In genomic region chr4:186216465-186217024, GRCh38 we compare ENCODE assay signal across 1 cellular context.
TF ChIP-seq lines count a peak whose summit lies in the region.

No MANE protein-coding gene starts in this region.

TF ChIP-seq in SK-N-SH treated with all-trans-retinoic acid at 6 μM for 48 hours, 23 proteins besides CTCF, POLR2A, EP300 and RAD21 (continued from another document):
- no peak for TF ChIP-seq POU6F1 (CRISPR knock-in tag; IDR thresholded peaks at IDR 0.05; ENCODE audit: borderline replicate concordance, low read depth)
- TF ChIP-seq SNAI2 (CRISPR knock-in tag; IDR thresholded peaks at IDR 0.05) = no peak
- no peak for TF ChIP-seq BACH2 (CRISPR knock-in tag; IDR thresholded peaks at IDR 0.05; ENCODE audit: borderline replicate concordance)
- TF ChIP-seq ARNTL (CRISPR knock-in tag; IDR thresholded peaks at IDR 0.05; ENCODE audit: borderline replicate concordance, low read depth) = no peak
- TF ChIP-seq GLIS3 (CRISPR knock-in tag; IDR thresholded peaks at IDR 0.05) = 0 out of 2 replicates have a peak, but pooled peaks have one; percentile 34
- no peak for TF ChIP-seq RARB (CRISPR knock-in tag; IDR thresholded peaks at IDR 0.05)
- no peak for TF ChIP-seq ZNF565 (CRISPR knock-in tag; conservative IDR thresholded peaks at IDR 0.05; ENCODE audit: low read depth)
- no peak for TF ChIP-seq PPARA (CRISPR knock-in tag; IDR thresholded peaks at IDR 0.05; ENCODE audit: borderline replicate concordance)
- TF ChIP-seq CSRNP3 (CRISPR knock-in tag; IDR thresholded peaks at IDR 0.05) = 0 out of 2 replicates have a peak, but pooled peaks have one; percentile 65
- no peak for TF ChIP-seq ZFP3 (CRISPR knock-in tag; IDR thresholded peaks at IDR 0.05)
- peak; percentile 31; the same call in 1 of the 2 replicates for TF ChIP-seq ESRRG (CRISPR knock-in tag; IDR thresholded peaks at IDR 0.05)
- no peak for TF ChIP-seq TOX (CRISPR knock-in tag; IDR thresholded peaks at IDR 0.05; ENCODE audit: borderline replicate concordance)
- TF ChIP-seq ZFP30 (CRISPR knock-in tag; IDR thresholded peaks at IDR 0.05) = no peak
- TF ChIP-seq CREB5 (CRISPR knock-in tag; IDR thresholded peaks at IDR 0.05; ENCODE audit: low read depth) = 0 out of 2 replicates have a peak, but pooled peaks have one; percentile 27
